Comparison of ENCODE assay signal across 9 cellular contexts in genomic region chr5:172637122-172637580, GRCh38. TPM values are rescaled to one million over a fixed set of nuclear protein-coding genes. Genes with fewer than 3 reads are reported as not detected.
DNase-seq lines count a peak whose midpoint lies in the region; ATAC-seq and TF ChIP-seq lines count a peak whose summit lies in the region.
"Had no signal": no experiment of that assay in that cellular context is flagged by ENCODE, and none has a peak within 500 bp of the region (broad histone marks: within the 10 kb centered on the region; RNA-seq: fewer than 3 reads in every experiment).

No MANE protein-coding gene starts in this region.

- no peak overlapping the region for H3K27ac ChIP-seq in H9 (ENCODE audit: insufficient read length, low read depth, low read length)

- H2AK5ac ChIP-seq in H9 (ENCODE audit: insufficient read length, low read length), result no peak overlapping the region

- no peak overlapping the region for H2BK5ac ChIP-seq in H9 (ENCODE audit: insufficient read length, low read length)

- peak; percentile 25 for TF ChIP-seq CTCF in epithelial cell of esophagus (IDR thresholded peaks at IDR 0.05; ENCODE audit: insufficient read depth, low read depth, low read length, missing control alignments)
- no peak for TF ChIP-seq CTCF in H9 (conservative IDR thresholded peaks at IDR 0.05)

- H3K56ac ChIP-seq in H9 (ENCODE audit: insufficient read length, low read depth, low read length), result no peak overlapping the region

- no peak overlapping the region; a peak in 1 of 7 replicates for H3K27ac Mint-ChIP-seq in H9
- H3K27ac Mint-ChIP-seq: IgD-negative memory B cell had no signal

- no peak overlapping the region for H3K18ac ChIP-seq in H9 (ENCODE audit: insufficient read length, low read depth, low read length)

- DNase-seq in HT1080 (ENCODE audit: low read depth) (peak; percentile 29), NCI-H345 treated with DMSO at 0.1 percent for 48 hours (lab: John Stamatoyannopoulos, UW; ENCODE audit: unreplicated experiment) (peak; percentile 58), epithelial cell of esophagus (ENCODE audit: low read depth) (peak; percentile 85), sciatic nerve (ENCODE audit: low spot score) (peak; percentile 56), H9 (no peak), AG20443 (ENCODE audit: low spot score) (no peak)
- DNase-seq: mesenchymal stem cell had no signal

- H4K8ac ChIP-seq in H9 (replicated peaks; ENCODE audit: insufficient read length, low read depth, low read length), result no peak overlapping the region

- no peaks in the 10 kb centered on the region for H3K9me3 Mint-ChIP-seq in H9

- peaks cover 2% of the 10 kb centered on the region; the same call in 1 of the 2 replicates for H3K27me3 ChIP-seq in H9 (ENCODE audit: insufficient read depth, low read length)

- peaks cover 0 to 2% (median 0%) of the 10 kb centered on the region in 3 experiments; a peak in 2 of 7 replicates for H3K36me3 Mint-ChIP-seq in H9 (ENCODE audit: insufficient read depth in 1 of 3, low read depth in 3 of 3)

- H4K91ac ChIP-seq in H9 (ENCODE audit: insufficient read length, low read depth, low read length), result no peak overlapping the region

- peaks cover 32% of the 10 kb centered on the region for H3K27me3 Mint-ChIP-seq in H9 (ENCODE audit: low read depth)

- no CpG with 5 or more reads among the region's 10 CpGs for WGBS in H9 (ENCODE audit: extremely low coverage, insufficient read length, low lambda C conversion rate)

- no peaks in the 10 kb centered on the region for H3K79me2 ChIP-seq in H9 (ENCODE audit: insufficient read depth, low read length)

- ATAC-seq in sciatic nerve (peak; percentile 20), GM21390 (IDR thresholded peaks at IDR 0.05; ENCODE audit: unreplicated experiment) (no peak)

- no peaks in the 10 kb centered on the region for H3K9me3 ChIP-seq in H9 (ENCODE audit: control insufficient read depth, low read depth, low read length)

- peaks cover 17 to 21% of the 10 kb centered on the region in 2 experiments for H3K4me1 Mint-ChIP-seq in H9

- no peak overlapping the region for H3K4me3 Mint-ChIP-seq in H9
- H3K4me3 Mint-ChIP-seq: IgD-negative memory B cell had no signal

- peaks cover 10% of the 10 kb centered on the region for H3K23me2 ChIP-seq in H9 (ENCODE audit: insufficient read length, low read depth, low read length, poor library complexity, severe bottlenecking)

- no peak overlapping the region for H3K4me2 ChIP-seq in H9 (ENCODE audit: insufficient read depth, insufficient read length, low read length)

- H2BK12ac ChIP-seq in H9 (ENCODE audit: insufficient read length, low read depth, low read length), result no peak overlapping the region

- no peak overlapping the region for H3K4ac ChIP-seq in H9 (ENCODE audit: low read depth, low read length)

- H3K4me1 ChIP-seq in H9 (ENCODE audit: insufficient read depth, low read length), result no peaks in the 10 kb centered on the region

- no peak overlapping the region for H3K4me3 ChIP-seq in epithelial cell of esophagus (ENCODE audit: low read length)

- H3K9ac ChIP-seq in H9 (ENCODE audit: extremely low read depth, insufficient read length, low read length), result no peak overlapping the region

- H3K23ac ChIP-seq in H9 (ENCODE audit: insufficient read length, low read depth, low read length), result no peak overlapping the region

- H2BK15ac ChIP-seq in H9 (ENCODE audit: low read depth, low read length), result no peak overlapping the region

- H2BK120ac ChIP-seq in H9 (ENCODE audit: low read depth, low read length, poor library complexity, severe bottlenecking), result no peak overlapping the region

- no peak overlapping the region for H3K14ac ChIP-seq in H9 (ENCODE audit: insufficient read depth, low read length)

- no peak overlapping the region for H2BK20ac ChIP-seq in H9 (ENCODE audit: low read depth, low read length, poor library complexity, severe bottlenecking)

- intact Hi-C loops in sciatic nerve (cut with DNase I), result no loop called here

- H3K79me1 ChIP-seq in H9 (ENCODE audit: insufficient read depth, low read depth, low read length, poor library complexity, severe bottlenecking), result no peaks in the 10 kb centered on the region

- no peak overlapping the region for H2AFZ ChIP-seq in H9 (ENCODE audit: low read length)

- H4K20me1 ChIP-seq in H9 (ENCODE audit: control insufficient read depth, insufficient read depth, insufficient read length), result no peaks in the 10 kb centered on the region

- no peak overlapping the region for H3T11ph ChIP-seq in H9 (ENCODE audit: low read length)

- no peak overlapping the region for H4K5ac ChIP-seq in H9 (ENCODE audit: insufficient read length, low read depth, low read length)

RNA-seq across cellular contexts. Expression of gene NEURL1B, which starts 3.9 kb away (rescaled TPM):
- total RNA-seq in HT1080 (2014; rRNA removed; shearing (Covaris generic)), result 0.10 and 0.55 TPM in 2 replicates
- polyA plus RNA-seq in HT1080 (2015; cell fraction: cytosol; rRNA removed), result 0.68 and 0.80 TPM in 2 replicates
- polyA plus RNA-seq in HT1080 (2015; cell fraction: nucleus; rRNA removed), result 0.69 and 0.93 TPM in 2 replicates
- total RNA-seq in sciatic nerve, result 53.7 TPM
- total RNA-seq in H9 (2021), result 3.6 TPM in 2 replicates
- polyA plus RNA-seq: IgD-negative memory B cell had no signal

Comparison
In these comparisons a context has a peak if more than half of its experiments do, and no peak if none do; other contexts are left out.
1. DNase-seq: peak in HT1080 (single experiment), NCI-H345 treated with DMSO at 0.1 percent for 48 hours (single experiment), epithelial cell of esophagus (single experiment) and sciatic nerve (single experiment); none in H9 (single experiment) and AG20443 (single experiment).
2. RNA of gene NEURL1B, which starts 3.9 kb away (total RNA-seq): 53.7 TPM in sciatic nerve (single experiment); 3.6 TPM in H9 and 0.10 to 0.55 TPM in HT1080; every median in the first group is over 10 times any median in the second.